ENCODE assay signal across 10 cellular contexts in genomic region chr21:46226146-46226545, GRCh38. TPM values are rescaled to one million over a fixed set of nuclear protein-coding genes. Genes with fewer than 3 reads are reported as not detected.
A peak's percentile ranks its signal among the peaks of the same experiment; 100 is the strongest.
DNase-seq lines count a peak whose midpoint lies in the region; ATAC-seq and TF ChIP-seq lines count a peak whose summit lies in the region.
"Had no signal": no experiment of that assay in that cellular context is flagged by ENCODE, and none has a peak within 500 bp of the region (broad histone marks: within the 10 kb centered on the region; RNA-seq: fewer than 3 reads in every experiment).

No MANE protein-coding gene starts in this region.

- no peak overlapping the region for H3K9ac ChIP-seq in HUES6 (ENCODE audit: low read length)

- H3K36me3 ChIP-seq in HUES6 (ENCODE audit: control insufficient read depth, insufficient read depth, low read length) (peaks cover 45% of the 10 kb centered on the region), brain microvascular endothelial cell (replicated peaks) (peaks cover 15% of the 10 kb centered on the region)

- peak overlapping the region; percentile 91; the same call in 1 of the 2 replicates for H3K4me3 ChIP-seq in HUES6 (ENCODE audit: low read depth, low read length)
- peak overlapping the region; percentile 90 for H3K4me3 ChIP-seq in brain microvascular endothelial cell (ENCODE audit: low read depth, low read length)
- H3K4me3 ChIP-seq: mucosa of descending colon had no signal

- peak; percentile 15 for ATAC-seq in left lobe of liver
- ATAC-seq: activated CD8-positive, alpha-beta T cell treated with anti-CD3 and anti-CD28 coated beads for 36 hours had no signal

- H3K27me3 ChIP-seq in HUES6 (ENCODE audit: control insufficient read depth, insufficient read depth, low read length) (no peaks in the 10 kb centered on the region), brain microvascular endothelial cell (replicated peaks) (no peaks in the 10 kb centered on the region)

- peaks cover 14% of the 10 kb centered on the region; the same call in 1 of the 2 replicates for H3K9me3 ChIP-seq in HUES6 (ENCODE audit: control insufficient read depth, insufficient read depth, low read depth, low read length)
- H3K9me3 ChIP-seq: mucosa of descending colon had no signal

- no peak overlapping the region for H3K27ac ChIP-seq in HUES6 (ENCODE audit: low read depth, low read length)
- H3K27ac ChIP-seq in brain microvascular endothelial cell: peak overlapping the region; percentile 40
- H3K27ac ChIP-seq in temporal lobe (ENCODE audit: low read depth, low read length): peak overlapping the region; percentile 54

- peaks cover 12% of the 10 kb centered on the region; the same call in 1 of the 2 replicates for H3K4me1 ChIP-seq in HUES6 (ENCODE audit: control insufficient read depth, insufficient read depth, low read length)

- TF ChIP-seq CTCF in brain microvascular endothelial cell (IDR thresholded peaks at IDR 0.05; ENCODE audit: low read depth, low read length, missing control alignments): no peak

- no peak for DNase-seq in brain microvascular endothelial cell
- no peak for DNase-seq in left lobe of liver (ENCODE audit: low spot score)
- no peak for DNase-seq in stimulated activated naive CD4-positive, alpha-beta T cell (lab: John Stamatoyannopoulos, UW)
- DNase-seq in NCI-H146 treated with DMSO at 0.1 percent for 48 hours (lab: John Stamatoyannopoulos, UW; ENCODE audit: unreplicated experiment): no peak
- no peak for DNase-seq in HT-29 (ENCODE audit: low spot score)
- DNase-seq: activated CD8-positive, alpha-beta T cell treated with anti-CD3 and anti-CD28 coated beads for 36 hours; central memory CD4-positive, alpha-beta T cell; mucosa of descending colon had no signal

- in situ Hi-C loops in brain microvascular endothelial cell (cut with HindIII; ENCODE audit: low pct_ligation_motif_present, low sequenced_read_pairs): no loop called here

RNA-seq across cellular contexts. Expression of gene LSS, which starts 2.4 kb away (rescaled TPM):
- total RNA-seq in left lobe of liver (67.9 TPM), temporal lobe (41.1 TPM)
- total RNA-seq in HT-29 (2014; rRNA removed; shearing (Covaris generic)): 95.6 and 109 TPM in 2 replicates

RNA-seq across cellular contexts. Expression of gene SPATC1L, which starts 41.9 kb away (rescaled TPM):
- total RNA-seq in left lobe of liver (0.40 TPM), temporal lobe (6.1 TPM)
- 8.3 and 12.7 TPM in 2 replicates for total RNA-seq in HT-29 (2014; rRNA removed; shearing (Covaris generic))

RNA-seq across cellular contexts. Expression of gene MCM3AP, which starts 59.3 kb away (rescaled TPM):
- total RNA-seq in left lobe of liver (46.9 TPM), temporal lobe (61.0 TPM)
- 75.9 and 115 TPM in 2 replicates for total RNA-seq in HT-29 (2014; rRNA removed; shearing (Covaris generic))

RNA-seq across cellular contexts. Expression of gene YBEY, which starts 60.0 kb away (rescaled TPM):
- total RNA-seq in left lobe of liver (6.0 TPM), temporal lobe (11.3 TPM)
- total RNA-seq in HT-29 (2014; rRNA removed; shearing (Covaris generic)): 9.4 and 10.5 TPM in 2 replicates
